Comparison of ENCODE assay signal across 29 cellular contexts in genomic region chr7:140577656-140578055, GRCh38.
"Had no signal": no experiment of that assay in that cellular context is flagged by ENCODE, and none has a peak within 500 bp of the region (broad histone marks: within the 10 kb centered on the region; RNA-seq: fewer than 3 reads in every experiment).

No MANE protein-coding gene starts in this region.

- H3K36me3 ChIP-seq: brain microvascular endothelial cell had no signal

- H3K27ac ChIP-seq: brain microvascular endothelial cell, coronary artery, dorsolateral prefrontal cortex, WERI-Rb-1 had no signal

- DNase-seq: activated B cell treated with CpG ODN at 0.5 μM for 24 hours; activated CD4-positive, alpha-beta T cell treated with anti-CD3 and anti-CD28 coated beads for 48 hours; activated CD4-positive, alpha-beta T cell treated with anti-CD3 and anti-CD28 coated beads, Interleukin-2, amount 50 U/mL, for 1 hour; activated CD4-positive, alpha-beta T cell treated with anti-CD3 and anti-CD28 coated beads, Interleukin-2, amount 50 U/mL, for 48 hours; activated CD8-positive, alpha-beta memory T cell treated with anti-CD3 and anti-CD28 coated beads for 24 hours; activated CD8-positive, alpha-beta T cell treated with anti-CD3 and anti-CD28 coated beads for 36 hours; activated effector memory CD4-positive, alpha-beta T cell treated with Interleukin-2 at 50 U/mL for 16 hours; activated gamma-delta T cell treated with Interleukin-2 at 50 U/mL for 16 hours; activated naive CD4-positive, alpha-beta T cell treated with anti-CD3 and anti-CD28 coated beads, Interleukin-2, amount 50 U/mL, for 16 hours; activated naive CD4-positive, alpha-beta T cell treated with Interleukin-2 at 50 U/mL for 16 hours; activated T-cell treated with anti-CD3 and anti-CD28 coated beads, Interleukin-2, amount 50 U/mL, for 4 hours; amniotic stem cell; anterior cingulate cortex; brain microvascular endothelial cell; dorsolateral prefrontal cortex; effector memory CD4-positive, alpha-beta T cell; endodermal cell; foreskin fibroblast; head of caudate nucleus; T-helper 17 cell; T1000; WERI-Rb-1 had no signal

- FAIRE-seq: astrocyte, bronchial epithelial cell, frontal cortex had no signal

- H3K27me3 ChIP-seq: brain microvascular endothelial cell, dorsolateral prefrontal cortex had no signal

- H3K4me3 ChIP-seq: coronary artery, dorsolateral prefrontal cortex had no signal

- ATAC-seq: activated CD4-positive, CD25-positive, alpha-beta regulatory T cell treated with anti-CD3 and anti-CD28 coated beads, Interleukin-2, amount 50 U/mL, for 24 hours; activated CD8-positive, alpha-beta T cell treated with anti-CD3 and anti-CD28 coated beads for 36 hours; activated T-cell treated with anti-CD3 and anti-CD28 coated beads, Interleukin-2, amount 50 U/mL, for 4 hours; activated T-helper 17 cell treated with anti-CD3 and anti-CD28 coated beads, Interleukin-2, amount 50 U/mL, for 72 hours; esophagus mucosa; T-helper 17 cell had no signal
